11 cellular contexts compared by ENCODE assay signal in the genomic region with DNA sequence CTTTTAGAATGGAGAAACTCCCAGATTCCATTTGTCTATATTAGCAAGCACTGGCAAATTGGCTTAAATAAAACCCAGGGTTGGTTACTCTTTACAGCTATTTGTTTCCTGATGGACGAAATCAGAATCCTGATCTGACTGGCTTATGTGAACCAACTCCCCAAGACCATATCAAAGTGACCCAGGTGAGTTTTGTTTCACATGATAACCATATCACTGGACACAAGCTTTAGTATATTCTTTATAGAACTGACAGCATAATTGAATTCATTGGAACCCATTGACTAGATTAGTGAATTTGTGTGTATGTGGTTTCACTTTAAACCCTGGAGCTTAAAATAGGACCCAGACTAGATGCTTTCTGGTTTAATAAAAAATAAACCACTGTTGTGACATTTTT.
"Had no signal": no experiment of that assay in that cellular context is flagged by ENCODE, and none has a peak within 500 bp of the region (broad histone marks: within the 10 kb centered on the region; RNA-seq: fewer than 3 reads in every experiment).

No MANE protein-coding gene starts in this region.

- H3K27ac ChIP-seq: GM23248 had no signal

- H3K4me1 ChIP-seq: HAP-1 had no signal

- ATAC-seq: GM23338, HCT116 had no signal

- DNase-seq: GM23248, GOT3, H7, H9, HCEC 1CT, HFFc6 had no signal

- FAIRE-seq: H1, H54 had no signal

- H3K4me1 Mint-ChIP-seq: GM23338, H9 had no signal

- H3K4me3 Mint-ChIP-seq: GM23338, H9, HFFc6 had no signal

- H2AFZ ChIP-seq: GM23248, GM23338 had no signal

- H3K9ac ChIP-seq: GM23248 had no signal

- H3K4me2 ChIP-seq: GM23338 had no signal

- H3K9me3 Mint-ChIP-seq: GM23338, H9, HFFc6 had no signal

- H3K9me3 ChIP-seq: HAP-1 had no signal

- H3K27ac Mint-ChIP-seq: GM23338, HFFc6 had no signal

- H3K4me3 ChIP-seq: GM23248, GM23338, HAP-1 had no signal
